32 cellular contexts compared by ENCODE assay signal in the genomic region with DNA sequence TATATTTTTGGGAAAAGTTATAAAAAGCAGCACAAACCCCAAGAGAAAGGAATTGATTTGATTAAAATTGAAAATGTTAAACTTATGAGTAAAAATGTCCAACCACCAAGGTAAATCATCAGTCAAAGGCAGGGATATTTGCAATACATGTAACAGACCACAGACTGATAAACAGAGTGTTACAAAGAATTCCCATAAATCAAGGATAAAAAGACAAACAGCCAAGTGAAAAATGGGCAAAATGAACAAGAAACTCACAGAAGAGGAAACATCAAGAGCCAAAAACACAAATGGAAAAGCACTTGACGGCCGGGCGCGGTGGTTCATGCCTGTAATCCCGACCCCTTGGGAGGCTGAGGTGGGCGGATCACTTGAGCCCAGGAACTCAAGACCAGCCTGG.
"Had no signal": no experiment of that assay in that cellular context is flagged by ENCODE, and none has a peak within 500 bp of the region (broad histone marks: within the 10 kb centered on the region; RNA-seq: fewer than 3 reads in every experiment).

No MANE protein-coding gene starts in this region.

- H3K27me3 ChIP-seq: ascending aorta, brain microvascular endothelial cell, gastrocnemius medialis had no signal

- H3K4me3 ChIP-seq: ascending aorta, coronary artery, dorsolateral prefrontal cortex, esophagus muscularis mucosa, gastrocnemius medialis, heart left ventricle had no signal

- H3K27ac Mint-ChIP-seq: activated CD4-positive, alpha-beta memory T cell treated with anti-CD3 and anti-CD28 coated beads, Interleukin-2, amount 10 ng/mL, durations not matched to agents 7 days and 5 days; activated CD4-positive, alpha-beta T cell treated with anti-CD3 and anti-CD28 coated beads, Interleukin-2, amount 10 ng/mL, durations not matched to agents 7 days and 5 days; activated naive CD8-positive, alpha-beta T cell; activated T-helper 17 cell treated with anti-CD3 and anti-CD28 coated beads, Interleukin-2, amount 50 U/mL, for 72 hours; dendritic cell treated with granulocyte-macrophage colony-stimulating factor and Interleukin-4, amounts not matched to agents 40 ng/mL and 50 ng/mL, for 4 days; T-helper 2 cell treated with Interferon-gamma antibody and Interleukin-4, amounts not matched to agents 5 μg/mL and 100 μg/mL, for 36 hours had no signal

- H3K9me3 Mint-ChIP-seq: activated CD4-positive, alpha-beta memory T cell treated with anti-CD3 and anti-CD28 coated beads, Interleukin-2, amount 10 ng/mL, durations not matched to agents 7 days and 5 days; activated CD4-positive, alpha-beta T cell treated with anti-CD3 and anti-CD28 coated beads, Interleukin-2, amount 10 ng/mL, durations not matched to agents 7 days and 5 days; activated T-cell treated with anti-CD3 and anti-CD28 coated beads, Interleukin-2, amount 50 U/mL, for 4 hours; activated T-helper 17 cell treated with anti-CD3 and anti-CD28 coated beads, Interleukin-2, amount 50 U/mL, for 72 hours; central memory CD8-positive, alpha-beta T cell; WTC11 had no signal

- H3K9me3 ChIP-seq: ascending aorta, esophagus muscularis mucosa, gastrocnemius medialis, heart left ventricle had no signal

- H3K4me3 Mint-ChIP-seq: activated CD4-positive, alpha-beta memory T cell treated with anti-CD3 and anti-CD28 coated beads, Interleukin-2, amount 10 ng/mL, durations not matched to agents 7 days and 5 days; activated CD4-positive, alpha-beta T cell treated with anti-CD3 and anti-CD28 coated beads, Interleukin-2, amount 10 ng/mL, durations not matched to agents 7 days and 5 days; activated naive CD8-positive, alpha-beta T cell; activated T-cell treated with anti-CD3 and anti-CD28 coated beads, Interleukin-2, amount 50 U/mL, for 4 hours; activated T-helper 17 cell treated with anti-CD3 and anti-CD28 coated beads, Interleukin-2, amount 50 U/mL, for 72 hours; central memory CD8-positive, alpha-beta T cell; dendritic cell treated with granulocyte-macrophage colony-stimulating factor and Interleukin-4, amounts not matched to agents 40 ng/mL and 50 ng/mL, for 4 days; T-helper 17 cell; T-helper 2 cell treated with Interferon-gamma antibody and Interleukin-4, amounts not matched to agents 5 μg/mL and 100 μg/mL, for 36 hours; WTC11 had no signal

- H3K4me1 ChIP-seq: ascending aorta had no signal

- H3K27ac ChIP-seq: ascending aorta, brain microvascular endothelial cell, coronary artery, dorsolateral prefrontal cortex, esophagus muscularis mucosa, foreskin keratinocyte, gastrocnemius medialis, VCaP had no signal

- H3K4me1 Mint-ChIP-seq: activated CD4-positive, alpha-beta memory T cell treated with anti-CD3 and anti-CD28 coated beads, Interleukin-2, amount 10 ng/mL, durations not matched to agents 7 days and 5 days; activated CD4-positive, alpha-beta T cell treated with anti-CD3 and anti-CD28 coated beads, Interleukin-2, amount 10 ng/mL, durations not matched to agents 7 days and 5 days; activated T-helper 17 cell treated with anti-CD3 and anti-CD28 coated beads, Interleukin-2, amount 50 U/mL, for 72 hours; central memory CD8-positive, alpha-beta T cell; T-helper 17 cell had no signal

- H3K36me3 ChIP-seq: ascending aorta, brain microvascular endothelial cell, esophagus muscularis mucosa, gastrocnemius medialis, heart left ventricle had no signal

- H3K36me3 Mint-ChIP-seq: WTC11 had no signal

- DNase-seq: activated CD4-positive, alpha-beta memory T cell treated with anti-CD3 and anti-CD28 coated beads, Interleukin-2, amount 10 ng/mL, durations not matched to agents 7 days and 5 days; activated CD4-positive, alpha-beta T cell treated with anti-CD3 and anti-CD28 coated beads for 1 hour; activated CD4-positive, alpha-beta T cell treated with anti-CD3 and anti-CD28 coated beads for 4 hours; activated CD4-positive, alpha-beta T cell treated with anti-CD3 and anti-CD28 coated beads, Interleukin-2, amount 10 ng/mL, durations not matched to agents 7 days and 5 days; activated CD4-positive, alpha-beta T cell treated with anti-CD3 and anti-CD28 coated beads, Interleukin-2, amount 50 U/mL, for 4 hours; activated CD8-positive, alpha-beta memory T cell treated with anti-CD3 and anti-CD28 coated beads, Interleukin-2, amount 50 U/mL, for 48 hours; activated effector memory CD4-positive, alpha-beta T cell treated with Interleukin-2 at 50 U/mL for 16 hours; activated gamma-delta T cell treated with Interleukin-2 at 50 U/mL for 16 hours; activated naive CD4-positive, alpha-beta T cell treated with anti-CD3 and anti-CD28 coated beads, Interleukin-2, amount 50 U/mL, for 16 hours; activated naive CD4-positive, alpha-beta T cell treated with Interleukin-2 at 50 U/mL for 16 hours; activated T-cell treated with anti-CD3 and anti-CD28 coated beads for 4 hours; activated T-cell treated with anti-CD3 and anti-CD28 coated beads, Interleukin-2, amount 50 U/mL, for 4 hours; brain microvascular endothelial cell; dorsolateral prefrontal cortex; effector memory CD4-positive, alpha-beta T cell; erythroblast; foreskin keratinocyte; gastrocnemius medialis; glutamatergic neuron; heart left ventricle; T-helper 1 cell; T-helper 17 cell had no signal
